ENCODE assay signal across 8 cellular contexts in genomic region chr4:149997881-149998421, GRCh38.
DNase-seq lines count a peak whose midpoint lies in the region; ATAC-seq and TF ChIP-seq lines count a peak whose summit lies in the region.

No MANE protein-coding gene starts in this region.

- H3K27me3 ChIP-seq in SJCRH30 (no peaks in the 10 kb centered on the region), HAP-1 (ENCODE audit: low read depth) (no peaks in the 10 kb centered on the region), ovary (no peaks in the 10 kb centered on the region)

- H3K36me3 ChIP-seq in SJCRH30 (no peaks in the 10 kb centered on the region), HAP-1 (replicated peaks) (no peaks in the 10 kb centered on the region), ovary (no peaks in the 10 kb centered on the region)

- no peak for TF ChIP-seq POLR2A in ovary (IDR thresholded peaks at IDR 0.05)

- in situ Hi-C loops in HAP-1 (cut with MboI; ENCODE audit: low sequenced_read_pairs) = no loop called here

- ATAC-seq in GM21528 (IDR thresholded peaks at IDR 0.05; ENCODE audit: low FRiP score, unreplicated experiment) = peak; percentile 67

- TF ChIP-seq CTCF in C4-2B (conservative IDR thresholded peaks at IDR 0.05) (no peak), ovary (IDR thresholded peaks at IDR 0.05) (no peak)

- WGBS in ovary, 3 donors = 31 to 33% (median 31%) methylated on average over 4 of the region's 4 CpGs

- H3K9me3 ChIP-seq in SJCRH30 (replicated peaks) (no peaks in the 10 kb centered on the region), HAP-1 (no peaks in the 10 kb centered on the region), ovary (no peaks in the 10 kb centered on the region)

- H3K4me3 ChIP-seq in SJCRH30 = no peak overlapping the region
- H3K4me3 ChIP-seq in HAP-1 = no peak overlapping the region
- no peak overlapping the region for H3K4me3 ChIP-seq in ovary

- TF ChIP-seq EP300 in ovary (IDR thresholded peaks at IDR 0.05) = no peak

- H3K27ac ChIP-seq in C4-2B = peak overlapping the region; percentile 67; the same call in 1 of the 2 replicates
- H3K27ac ChIP-seq in SJCRH30 = no peak overlapping the region
- H3K27ac ChIP-seq in ovary = no peak overlapping the region

- DNase-seq in NCI-H460 (ENCODE audit: extremely low read depth, low read depth) (peak; percentile 61), inferior parietal cortex (ENCODE audit: extremely low spot score) (peak; percentile 31), SJCRH30 (no peak), HAP-1 (ENCODE audit: low spot score in 2 of 2) (no peak), ovary (no peak), SKM-1 treated with dmso at 0.1 percent for 144 hours (lab: John Stamatoyannopoulos, UW; ENCODE audit: unreplicated experiment) (no peak)

- intact Hi-C loops in ovary (cut with DNase I) = loop anchor here in 2 of 4 donors (10.0 kb wide), 1 partner anchor 867 kb away; no protein-coding TSS in a partner anchor

- H3K4me1 ChIP-seq in SJCRH30 (no peaks in the 10 kb centered on the region), HAP-1 (no peaks in the 10 kb centered on the region), ovary (ENCODE audit: insufficient read depth) (peaks cover 2% of the 10 kb centered on the region)

Comparison
In these comparisons a context has a peak if more than half of its experiments do, and no peak if none do; other contexts are left out.
1. DNase-seq: peak in NCI-H460 (single experiment) and inferior parietal cortex (single experiment); none in SJCRH30 (0 of 2), HAP-1 (0 of 2), ovary (0 of 5) and SKM-1 treated with dmso at 0.1 percent for 144 hours (single experiment).